In genomic region chr18:78788161-78788560, GRCh38 we compare ENCODE assay signal across 28 cellular contexts.
"Had no signal": no experiment of that assay in that cellular context is flagged by ENCODE, and none has a peak within 500 bp of the region (broad histone marks: within the 10 kb centered on the region; RNA-seq: fewer than 3 reads in every experiment).

No MANE protein-coding gene starts in this region.

- ATAC-seq: heart right ventricle; mucosa of descending colon; naive thymus-derived CD4-positive, alpha-beta T cell; right cardiac atrium; sciatic nerve; stimulated activated memory B cell treated with anti-CD40 and anti-IgM and Interleukin-4, amounts not matched to agents 10 μg/mL and 1 μg/mL and 100 μg/mL, for 72 hours; stimulated activated naive CD8-positive, alpha-beta T cell treated with anti-CD3 and anti-CD28 coated beads, Interleukin-15, amount 100 ng/mL, for 72 hours had no signal

- H3K27ac Mint-ChIP-seq: memory B cell; naive thymus-derived CD4-positive, alpha-beta T cell; nephron; progenitor cell of endocrine pancreas; stimulated activated memory B cell treated with anti-CD40 and anti-IgM and Interleukin-4, amounts not matched to agents 10 μg/mL and 1 μg/mL and 100 μg/mL, for 72 hours; stimulated activated naive CD8-positive, alpha-beta T cell treated with anti-CD3 and anti-CD28 coated beads, Interleukin-15, amount 100 ng/mL, for 72 hours; type B pancreatic cell had no signal

- H3K27me3 ChIP-seq: hepatocyte, neutrophil, tibial nerve, vagina had no signal

- H3K4me1 ChIP-seq: heart right ventricle, left ventricle myocardium inferior, parathyroid adenoma, tibial nerve, vagina had no signal

- H3K4me3 Mint-ChIP-seq: memory B cell; naive thymus-derived CD4-positive, alpha-beta T cell; nephron; neural crest cell; stimulated activated memory B cell treated with anti-CD40 and anti-IgM and Interleukin-4, amounts not matched to agents 10 μg/mL and 1 μg/mL and 100 μg/mL, for 72 hours; stimulated activated naive CD8-positive, alpha-beta T cell treated with anti-CD3 and anti-CD28 coated beads, Interleukin-15, amount 100 ng/mL, for 72 hours; type B pancreatic cell had no signal

- H3K36me3 ChIP-seq: heart right ventricle, left ventricle myocardium inferior, neutrophil, tibial nerve, vagina had no signal

- H3K9me3 Mint-ChIP-seq: memory B cell; naive thymus-derived CD4-positive, alpha-beta T cell; nephron; neural crest cell; stimulated activated memory B cell treated with anti-CD40 and anti-IgM and Interleukin-4, amounts not matched to agents 10 μg/mL and 1 μg/mL and 100 μg/mL, for 72 hours; stimulated activated naive CD8-positive, alpha-beta T cell treated with anti-CD3 and anti-CD28 coated beads, Interleukin-15, amount 100 ng/mL, for 72 hours; type B pancreatic cell had no signal

- H3K27ac ChIP-seq: heart right ventricle, hepatocyte, left ventricle myocardium inferior, neutrophil, parathyroid adenoma, tibial nerve, vagina had no signal

- H3K27me3 Mint-ChIP-seq: stimulated activated memory B cell treated with anti-CD40 and anti-IgM and Interleukin-4, amounts not matched to agents 10 μg/mL and 1 μg/mL and 100 μg/mL, for 72 hours had no signal

- H3K36me3 Mint-ChIP-seq: memory B cell; naive thymus-derived CD4-positive, alpha-beta T cell; stimulated activated memory B cell treated with anti-CD40 and anti-IgM and Interleukin-4, amounts not matched to agents 10 μg/mL and 1 μg/mL and 100 μg/mL, for 72 hours; type B pancreatic cell had no signal

- H3K4me3 ChIP-seq: heart right ventricle, hepatocyte, left ventricle myocardium inferior, mucosa of descending colon, tibial nerve, vagina had no signal

- H3K4me1 Mint-ChIP-seq: memory B cell; naive thymus-derived CD4-positive, alpha-beta T cell; nephron; neural crest cell; stimulated activated memory B cell treated with anti-CD40 and anti-IgM and Interleukin-4, amounts not matched to agents 10 μg/mL and 1 μg/mL and 100 μg/mL, for 72 hours; stimulated activated naive CD8-positive, alpha-beta T cell treated with anti-CD3 and anti-CD28 coated beads, Interleukin-15, amount 100 ng/mL, for 72 hours had no signal

- H3K9me3 ChIP-seq: heart right ventricle, left ventricle myocardium inferior, mucosa of descending colon, neutrophil, tibial nerve, vagina had no signal

- DNase-seq: heart right ventricle; islet precursor cell; left ventricle myocardium inferior; midbrain; mucosa of descending colon; naive thymus-derived CD4-positive, alpha-beta T cell; occipital lobe; right cardiac atrium; small intestine; stimulated activated CD4-positive, alpha-beta T cell treated with anti-CD3 and anti-CD28 coated beads, Interleukin-1b, Interleukin-23, amount 100 ng/mL, for 48 hours; stimulated activated CD4-positive, alpha-beta T cell treated with anti-CD3 and anti-CD28 coated beads, Interleukin-2, amount 100 ng/mL, for 48 hours; stimulated activated CD4-positive, alpha-beta T cell treated with anti-CD3 and anti-CD28 coated beads, Interleukin-4, amount 100 ng/mL, for 4 hours; stimulated activated CD8-positive, alpha-beta memory T cell treated with anti-CD3 and anti-CD28 coated beads, Interleukin-4, amount 100 ng/mL, for 48 hours; stimulated activated naive CD4-positive, alpha-beta T cell treated with Interleukin-2 at 50 U/mL for 16 hours; stimulated activated naive CD8-positive, alpha-beta T cell treated with anti-CD3 and anti-CD28 coated beads, Interleukin-15, amount 100 ng/mL, for 72 hours; substantia nigra had no signal
